Comparison of ENCODE assay signal across 17 cellular contexts in the genomic region with DNA sequence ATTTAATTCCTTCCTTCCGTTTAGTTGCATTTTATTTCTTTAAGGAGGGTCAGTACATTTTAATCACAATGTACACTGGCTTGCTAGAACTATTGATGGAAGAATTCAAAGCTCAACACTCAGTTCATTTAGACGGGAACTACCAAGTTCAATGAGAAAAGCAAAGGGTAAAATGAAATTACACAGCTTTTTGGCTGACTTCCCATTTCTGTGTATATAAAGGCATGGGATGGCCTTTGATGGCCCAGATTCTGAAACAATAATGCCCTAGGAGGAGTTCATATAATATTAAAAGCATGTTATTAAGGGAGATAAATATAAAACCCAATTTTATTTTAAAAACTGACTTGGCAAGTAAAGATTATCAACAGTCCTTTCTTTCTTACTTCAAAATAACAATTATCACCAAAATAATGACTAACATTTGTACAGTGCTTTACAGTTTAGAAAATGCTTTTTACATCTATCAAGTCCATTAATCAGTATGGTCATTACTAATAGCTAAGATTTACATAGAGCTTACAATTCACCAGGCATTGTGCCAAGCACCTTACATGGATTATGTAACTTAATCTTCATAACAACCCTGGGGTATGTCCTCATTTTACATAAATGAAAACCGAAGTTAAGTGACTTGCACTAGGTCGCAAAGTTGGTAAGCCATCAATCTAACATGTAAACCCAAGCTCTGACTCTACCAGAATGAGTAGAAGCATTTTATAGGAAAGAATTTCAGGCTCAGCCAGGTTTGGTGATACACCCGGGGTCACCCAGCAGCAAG.
DNase-seq lines count a peak whose midpoint lies in the region; ATAC-seq, FAIRE-seq and TF ChIP-seq lines count a peak whose summit lies in the region.
"Had no signal": no experiment of that assay in that cellular context is flagged by ENCODE, and none has a peak within 500 bp of the region (broad histone marks: within the 10 kb centered on the region; RNA-seq: fewer than 3 reads in every experiment).

No MANE protein-coding gene starts in this region.

- DNase-seq in BE2C = peak; percentile 28
- DNase-seq in D341Med (ENCODE audit: low spot score) = peak; percentile 37
- DNase-seq in NCI-H2171 treated with DMSO at 0.1 percent for 48 hours (lab: John Stamatoyannopoulos, UW) = peak; percentile 25
- DNase-seq in globus pallidus (ENCODE audit: low spot score) = no peak
- DNase-seq in small intestine = no peak
- DNase-seq: DMS53, HCEC 1CT, IMR-90, NCI-H187 treated with DMSO at 0.1 percent for 48 hours, NCI-H226, NCI-H774, SHP77 treated with DMSO at 0.1 percent for 48 hours, T-helper 2 cell had no signal

- H3K4me3 ChIP-seq in BE2C (ENCODE audit: low read depth, low read length) = no peak overlapping the region
- H3K4me3 ChIP-seq in small intestine (ENCODE audit: low read depth in 1 of 2, low read length in 2 of 2) = no peak overlapping the region
- H3K4me3 ChIP-seq: BLaER1 had no signal

- WGBS in small intestine, 3 donors = 53 to 65% (median 56%) methylated on average over 5 of the region's 5 CpGs

- no peaks in the 10 kb centered on the region for H3K27me3 Mint-ChIP-seq in brain

- H3K9me3 ChIP-seq in BE2C (no peaks in the 10 kb centered on the region), small intestine (ENCODE audit: control insufficient read depth, low read depth) (no peaks in the 10 kb centered on the region)

- H3K27ac ChIP-seq in small intestine (ENCODE audit: low read depth in 1 of 2, low read length in 1 of 2) = no peak overlapping the region
- H3K27ac ChIP-seq: BLaER1 had no signal

- no peak for TF ChIP-seq CTCF in BE2C (IDR thresholded peaks at IDR 0.05; ENCODE audit: low read depth, low read length)
- TF ChIP-seq CTCF in brain (conservative IDR thresholded peaks at IDR 0.05) = no peak

- H3K9me3 Mint-ChIP-seq in brain = peaks cover 0 to 9% (median 3%) of the 10 kb centered on the region in 5 experiments

- no peak for ATAC-seq in GM18861 (IDR thresholded peaks at IDR 0.05; ENCODE audit: unreplicated experiment)

- H3K36me3 ChIP-seq in BE2C (no peaks in the 10 kb centered on the region), small intestine (ENCODE audit: control insufficient read depth in 2 of 2, insufficient read depth in 2 of 2, low read length in 2 of 2) (no peaks in the 10 kb centered on the region)
- H3K36me3 ChIP-seq: BLaER1 had no signal

- H3K27me3 ChIP-seq in BE2C = no peaks in the 10 kb centered on the region
- H3K27me3 ChIP-seq in small intestine (ENCODE audit: control insufficient read depth in 2 of 2, insufficient read depth in 2 of 2, low read length in 2 of 2) = no peaks in the 10 kb centered on the region
- H3K27me3 ChIP-seq: BLaER1 had no signal

- H3K36me3 Mint-ChIP-seq in brain = no peaks in the 10 kb centered on the region

- peaks cover 26% of the 10 kb centered on the region for H3K4me1 Mint-ChIP-seq in brain

- no peaks in the 10 kb centered on the region for H3K4me1 ChIP-seq in BE2C
- H3K4me1 ChIP-seq in small intestine (ENCODE audit: control insufficient read depth in 2 of 2, insufficient read depth in 1 of 2, low read depth in 1 of 2, low read length in 1 of 2) = no peaks in the 10 kb centered on the region

- no peak for FAIRE-seq in small intestine (lab: Jason Lieb, UNC)
- FAIRE-seq: GM18507 had no signal

- H3K4me3 Mint-ChIP-seq in brain = no peak overlapping the region

- H3K27ac Mint-ChIP-seq in brain = peak overlapping the region in 4 of 5 experiments; percentile 14 to 56 (median 36)

Comparison
In these comparisons a context has a peak if more than half of its experiments do, and no peak if none do; other contexts are left out.
1. DNase-seq: peak in BE2C (single experiment), D341Med (single experiment) and NCI-H2171 treated with DMSO at 0.1 percent for 48 hours (single experiment); none in globus pallidus (single experiment) and small intestine (single experiment).